In the genomic region with DNA sequence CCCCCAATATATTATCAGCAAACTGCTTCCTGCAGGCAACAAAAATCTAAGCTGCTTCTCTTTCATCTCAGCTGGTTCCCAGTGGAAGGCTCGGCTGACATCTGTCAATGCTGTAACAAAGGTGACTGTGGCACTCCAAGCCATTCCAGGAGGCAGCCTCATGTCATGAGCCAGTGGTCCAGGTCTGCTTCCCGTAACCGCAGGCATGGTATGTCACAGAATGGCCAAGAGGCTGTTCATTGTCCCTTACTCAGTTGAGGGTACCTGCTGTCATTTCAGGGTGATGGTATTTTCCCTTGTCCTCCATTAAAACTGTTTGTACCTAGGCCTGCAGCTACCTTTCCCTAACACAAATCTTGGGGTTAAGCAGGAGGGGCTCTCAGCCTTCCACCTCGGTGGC, we compare ENCODE assay signal across 1 cellular context. TPM values are rescaled to one million over a fixed set of nuclear protein-coding genes. Genes with fewer than 3 reads are reported as not detected.
"Had no signal": no experiment of that assay in that cellular context is flagged by ENCODE, and none has a peak within 500 bp of the region (broad histone marks: within the 10 kb centered on the region; RNA-seq: fewer than 3 reads in every experiment).

No MANE protein-coding gene starts in this region.

RNA-seq across cellular contexts. Expression of gene ZP3, which starts 15.7 kb away (rescaled TPM):
- total RNA-seq: Right ventricle myocardium superior had no signal
